9 cellular contexts compared by ENCODE assay signal in the genomic region with DNA sequence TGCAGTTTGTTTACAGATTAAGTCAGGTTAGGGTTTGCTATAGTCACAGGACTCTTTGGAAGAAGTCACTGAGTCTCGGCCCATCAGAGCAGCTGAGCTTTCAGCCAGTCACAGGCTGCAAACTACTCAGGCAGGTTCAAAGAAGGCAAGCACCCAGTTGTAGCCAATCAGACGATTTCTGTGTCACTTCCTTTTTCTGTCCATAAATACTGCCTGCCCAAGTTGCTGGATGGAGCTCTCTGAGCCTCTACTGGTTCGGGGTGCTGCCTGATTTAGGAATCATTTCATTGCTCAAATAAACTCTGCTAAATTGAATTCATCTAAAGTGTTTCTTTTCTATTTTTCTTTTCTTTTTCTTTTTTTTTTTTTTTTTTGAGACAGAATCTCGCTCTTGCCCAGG. TPM values are rescaled to one million over a fixed set of nuclear protein-coding genes. Genes with fewer than 3 reads are reported as not detected.
A peak's percentile ranks its signal among the peaks of the same experiment; 100 is the strongest.
DNase-seq lines count a peak whose midpoint lies in the region; FAIRE-seq and TF ChIP-seq lines count a peak whose summit lies in the region.
"Had no signal": no experiment of that assay in that cellular context is flagged by ENCODE, and none has a peak within 500 bp of the region (broad histone marks: within the 10 kb centered on the region; RNA-seq: fewer than 3 reads in every experiment).

No MANE protein-coding gene starts in this region.

- peaks cover 5% of the 10 kb centered on the region for H3K9me3 ChIP-seq in AG04450 (ENCODE audit: control insufficient read depth, insufficient read depth, low read length)

- no peak for DNase-seq in AG04450 (ENCODE audit: low read depth, low spot score)
- DNase-seq in GM18507 (ENCODE audit: extremely low spot score, insufficient read length, low read depth), result no peak
- peak; percentile 42 for DNase-seq in globus pallidus (ENCODE audit: low spot score)
- no peak for DNase-seq in NCI-H526 (lab: John Stamatoyannopoulos, UW)
- no peak for DNase-seq in NCI-H524 treated with DMSO at 0.1 percent for 48 hours (lab: John Stamatoyannopoulos, UW)
- DNase-seq in NCI-H1092 treated with DMSO at 0.1 percent for 48 hours (lab: John Stamatoyannopoulos, UW), result no peak
- DNase-seq in stimulated activated CD4-positive, alpha-beta T cell treated with anti-CD3 and anti-CD28 coated beads, Interleukin-4, amount 100 ng/mL, for 1 hour, result no peak
- DNase-seq: DMS 273 treated with DMSO at 0.1 percent for 48 hours had no signal

- no peak overlapping the region for H3K4me3 ChIP-seq in AG04450 (ENCODE audit: low read depth, low read length)

- no peak for TF ChIP-seq CTCF in AG04450 (IDR thresholded peaks at IDR 0.05; ENCODE audit: low read depth, low read length)

- H3K27me3 ChIP-seq in AG04450 (ENCODE audit: control insufficient read depth, insufficient read depth, low read length), result peaks cover 13% of the 10 kb centered on the region

- TF ChIP-seq POLR2A in Raji (IDR thresholded peaks at IDR 0.05; ENCODE audit: insufficient read depth, low read depth, low read length), result peak; percentile 65

- peak overlapping the region; percentile 11 for H3K27ac ChIP-seq in AG04450 (ENCODE audit: low read depth, low read length)

- CTCF ChIA-PET in AG04450 (lab: Charles Lee), result interaction anchor here (0.6 to 0.9 kb wide), 2 partner anchors 22 to 193 kb away, joined by 4 to 5 read pairs; no protein-coding TSS in a partner anchor

- peak; percentile 81 for FAIRE-seq in GM18507 (lab: Jason Lieb, UNC)

- POLR2A ChIA-PET in AG04450 (lab: Yijun Ruan, JAX), result interaction anchor here (0.6 kb wide), 1 partner anchor 185 kb away, joined by 7 read pairs; no protein-coding TSS in a partner anchor

RNA-seq across cellular contexts. Expression of gene SH3BP2, which starts 7.3 kb away (rescaled TPM):
- polyA plus RNA-seq in AG04450 (2011; rRNA removed), result 14.8 and 17.2 TPM in 2 replicates
- 30.6 and 36.8 TPM in 2 replicates for polyA minus RNA-seq in AG04450 (2011; rRNA and poly(A)+ RNA removed)

RNA-seq across cellular contexts. Expression of gene TNIP2, which starts 29.5 kb away (rescaled TPM):
- 28.8 and 34.3 TPM in 2 replicates for polyA plus RNA-seq in AG04450 (2011; rRNA removed)
- polyA minus RNA-seq in AG04450 (2011; rRNA and poly(A)+ RNA removed), result 11.8 and 18.6 TPM in 2 replicates

RNA-seq across cellular contexts. Expression of gene ADD1, which starts 58.0 kb away (rescaled TPM):
- polyA plus RNA-seq in AG04450 (2011; rRNA removed), result 149 and 170 TPM in 2 replicates
- 95.8 and 112 TPM in 2 replicates for polyA minus RNA-seq in AG04450 (2011; rRNA and poly(A)+ RNA removed)
